Comparison of ENCODE assay signal across 1 cellular context in the genomic region with DNA sequence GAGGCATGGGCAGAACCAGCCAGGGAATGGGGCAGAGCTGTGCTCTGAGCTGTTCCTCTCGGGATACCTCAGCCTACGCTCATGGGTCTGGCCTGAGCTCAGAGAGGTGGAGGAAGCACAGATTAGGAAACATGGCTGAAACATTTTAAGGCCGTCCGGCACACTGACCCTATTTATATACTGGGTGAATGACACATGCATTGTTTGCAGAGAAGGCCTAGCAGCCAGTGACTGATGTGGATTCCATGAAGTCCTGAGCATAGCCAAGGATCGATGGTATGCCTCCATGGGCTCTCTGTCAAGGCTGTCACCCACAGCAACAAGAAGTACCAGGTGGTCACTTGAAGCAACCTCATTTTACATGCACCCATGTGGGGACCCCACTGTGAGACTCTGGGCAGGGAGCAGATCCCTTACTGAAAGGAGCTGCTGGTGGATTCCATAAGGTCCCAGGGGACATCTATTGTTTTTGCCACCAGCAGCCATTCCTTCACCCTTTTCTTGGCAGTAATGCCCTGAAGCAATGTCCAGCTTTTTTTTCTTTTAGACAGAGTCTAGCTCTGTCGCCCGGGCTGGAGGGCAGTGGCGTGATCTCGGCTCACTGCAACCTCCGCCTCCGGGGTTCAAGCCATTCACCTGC.
A peak's percentile ranks its signal among the peaks of the same experiment; 100 is the strongest.
TF ChIP-seq lines count a peak whose summit lies in the region.

No MANE protein-coding gene starts in this region.

TF ChIP-seq in HepG2, 621 proteins besides CTCF, POLR2A, EP300 and RAD21 (continues in another document):
- peak; percentile 63; the same call in 1 of the 2 replicates for TF ChIP-seq ARID2 (CRISPR knock-in tag; IDR thresholded peaks at IDR 0.05; ENCODE audit: borderline replicate concordance)
- TF ChIP-seq KMT2B (CRISPR knock-in tag; IDR thresholded peaks at IDR 0.05), result no peak
- TF ChIP-seq SAFB2 (CRISPR knock-in tag; IDR thresholded peaks at IDR 0.05; ENCODE audit: borderline replicate concordance, low read depth), result no peak; the same call in 1 of the 2 replicates
- no peak for TF ChIP-seq HNRNPLL (IDR thresholded peaks at IDR 0.05; ENCODE audit: low read depth, low read length, poor library complexity, severe bottlenecking)
- 0 out of 2 replicates have a peak, but pooled peaks have one; percentile 21 for TF ChIP-seq ZNF292 (CRISPR knock-in tag; IDR thresholded peaks at IDR 0.05; ENCODE audit: borderline replicate concordance, low read depth)
- TF ChIP-seq ZNF256 (CRISPR knock-in tag; conservative IDR thresholded peaks at IDR 0.05), result no peak
- 0 out of 2 replicates have a peak, but pooled peaks have one; percentile 28 for TF ChIP-seq AKAP8 (CRISPR knock-in tag; IDR thresholded peaks at IDR 0.05)
- TF ChIP-seq, protein P1, sequence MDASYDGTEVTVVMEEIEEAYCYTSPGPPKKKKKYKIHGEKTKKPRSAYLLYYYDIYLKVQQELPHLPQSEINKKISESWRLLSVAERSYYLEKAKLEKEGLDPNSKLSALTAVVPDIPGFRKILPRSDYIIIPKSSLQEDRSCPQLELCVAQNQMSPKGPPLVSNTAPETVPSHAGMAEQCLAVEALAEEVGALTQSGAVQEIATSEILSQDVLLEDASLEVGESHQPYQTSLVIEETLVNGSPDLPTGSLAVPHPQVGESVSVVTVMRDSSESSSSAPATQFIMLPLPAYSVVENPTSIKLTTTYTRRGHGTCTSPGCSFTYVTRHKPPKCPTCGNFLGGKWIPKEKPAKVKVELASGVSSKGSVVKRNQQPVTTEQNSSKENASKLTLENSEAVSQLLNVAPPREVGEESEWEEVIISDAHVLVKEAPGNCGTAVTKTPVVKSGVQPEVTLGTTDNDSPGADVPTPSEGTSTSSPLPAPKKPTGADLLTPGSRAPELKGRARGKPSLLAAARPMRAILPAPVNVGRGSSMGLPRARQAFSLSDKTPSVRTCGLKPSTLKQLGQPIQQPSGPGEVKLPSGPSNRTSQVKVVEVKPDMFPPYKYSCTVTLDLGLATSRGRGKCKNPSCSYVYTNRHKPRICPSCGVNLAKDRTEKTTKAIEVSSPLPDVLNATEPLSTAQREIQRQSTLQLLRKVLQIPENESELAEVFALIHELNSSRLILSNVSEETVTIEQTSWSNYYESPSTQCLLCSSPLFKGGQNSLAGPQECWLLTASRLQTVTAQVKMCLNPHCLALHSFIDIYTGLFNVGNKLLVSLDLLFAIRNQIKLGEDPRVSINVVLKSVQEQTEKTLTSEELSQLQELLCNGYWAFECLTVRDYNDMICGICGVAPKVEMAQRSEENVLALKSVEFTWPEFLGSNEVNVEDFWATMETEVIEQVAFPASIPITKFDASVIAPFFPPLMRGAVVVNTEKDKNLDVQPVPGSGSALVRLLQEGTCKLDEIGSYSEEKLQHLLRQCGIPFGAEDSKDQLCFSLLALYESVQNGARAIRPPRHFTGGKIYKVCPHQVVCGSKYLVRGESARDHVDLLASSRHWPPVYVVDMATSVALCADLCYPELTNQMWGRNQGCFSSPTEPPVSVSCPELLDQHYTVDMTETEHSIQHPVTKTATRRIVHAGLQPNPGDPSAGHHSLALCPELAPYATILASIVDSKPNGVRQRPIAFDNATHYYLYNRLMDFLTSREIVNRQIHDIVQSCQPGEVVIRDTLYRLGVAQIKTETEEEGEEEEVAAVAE (CRISPR knock-in tag; IDR thresholded peaks at IDR 0.05; ENCODE audit: borderline replicate concordance), result peak; percentile 16; the same call in 1 of the 2 replicates
- no peak for TF ChIP-seq TMF1 (CRISPR knock-in tag; IDR thresholded peaks at IDR 0.05; ENCODE audit: low read depth)
- TF ChIP-seq MAFG (CRISPR knock-in tag; IDR thresholded peaks at IDR 0.05), result no peak
- TF ChIP-seq HOXA3 (CRISPR knock-in tag; IDR thresholded peaks at IDR 0.05), result no peak; the same call in 1 of the 2 replicates
- TF ChIP-seq, protein P2, sequence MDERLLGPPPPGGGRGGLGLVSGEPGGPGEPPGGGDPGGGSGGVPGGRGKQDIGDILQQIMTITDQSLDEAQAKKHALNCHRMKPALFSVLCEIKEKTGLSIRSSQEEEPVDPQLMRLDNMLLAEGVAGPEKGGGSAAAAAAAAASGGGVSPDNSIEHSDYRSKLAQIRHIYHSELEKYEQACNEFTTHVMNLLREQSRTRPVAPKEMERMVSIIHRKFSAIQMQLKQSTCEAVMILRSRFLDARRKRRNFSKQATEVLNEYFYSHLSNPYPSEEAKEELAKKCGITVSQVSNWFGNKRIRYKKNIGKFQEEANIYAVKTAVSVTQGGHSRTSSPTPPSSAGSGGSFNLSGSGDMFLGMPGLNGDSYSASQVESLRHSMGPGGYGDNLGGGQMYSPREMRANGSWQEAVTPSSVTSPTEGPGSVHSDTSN (CRISPR knock-in tag; IDR thresholded peaks at IDR 0.05), result peak; percentile 28; the same call in 1 of the 2 replicates
- TF ChIP-seq, protein P3, sequence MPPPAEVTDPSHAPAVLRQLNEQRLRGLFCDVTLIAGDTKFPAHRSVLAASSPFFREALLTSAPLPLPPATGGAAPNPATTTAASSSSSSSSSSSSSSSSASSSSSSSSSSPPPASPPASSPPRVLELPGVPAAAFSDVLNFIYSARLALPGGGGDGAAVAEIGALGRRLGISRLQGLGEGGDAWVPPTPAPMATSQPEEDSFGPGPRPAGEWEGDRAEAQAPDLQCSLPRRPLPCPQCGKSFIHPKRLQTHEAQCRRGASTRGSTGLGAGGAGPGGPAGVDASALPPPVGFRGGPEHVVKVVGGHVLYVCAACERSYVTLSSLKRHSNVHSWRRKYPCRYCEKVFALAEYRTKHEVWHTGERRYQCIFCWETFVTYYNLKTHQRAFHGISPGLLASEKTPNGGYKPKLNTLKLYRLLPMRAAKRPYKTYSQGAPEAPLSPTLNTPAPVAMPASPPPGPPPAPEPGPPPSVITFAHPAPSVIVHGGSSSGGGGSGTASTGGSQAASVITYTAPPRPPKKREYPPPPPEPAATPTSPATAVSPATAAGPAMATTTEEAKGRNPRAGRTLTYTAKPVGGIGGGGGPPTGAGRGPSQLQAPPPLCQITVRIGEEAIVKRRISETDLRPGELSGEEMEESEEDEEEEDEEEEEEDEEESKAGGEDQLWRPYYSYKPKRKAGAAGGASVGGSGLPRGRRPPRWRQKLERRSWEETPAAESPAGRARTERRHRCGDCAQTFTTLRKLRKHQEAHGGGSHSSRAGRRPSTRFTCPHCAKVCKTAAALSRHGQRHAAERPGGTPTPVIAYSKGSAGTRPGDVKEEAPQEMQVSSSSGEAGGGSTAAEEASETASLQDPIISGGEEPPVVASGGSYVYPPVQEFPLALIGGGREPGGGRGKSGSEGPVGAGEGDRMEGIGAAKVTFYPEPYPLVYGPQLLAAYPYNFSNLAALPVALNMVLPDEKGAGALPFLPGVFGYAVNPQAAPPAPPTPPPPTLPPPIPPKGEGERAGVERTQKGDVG (CRISPR knock-in tag; IDR thresholded peaks at IDR 0.05; ENCODE audit: borderline replicate concordance), result no peak
- peak; percentile 6; the same call in 1 of the 2 replicates for TF ChIP-seq PHF21A (CRISPR knock-in tag; IDR thresholded peaks at IDR 0.05)
- TF ChIP-seq, protein P4, sequence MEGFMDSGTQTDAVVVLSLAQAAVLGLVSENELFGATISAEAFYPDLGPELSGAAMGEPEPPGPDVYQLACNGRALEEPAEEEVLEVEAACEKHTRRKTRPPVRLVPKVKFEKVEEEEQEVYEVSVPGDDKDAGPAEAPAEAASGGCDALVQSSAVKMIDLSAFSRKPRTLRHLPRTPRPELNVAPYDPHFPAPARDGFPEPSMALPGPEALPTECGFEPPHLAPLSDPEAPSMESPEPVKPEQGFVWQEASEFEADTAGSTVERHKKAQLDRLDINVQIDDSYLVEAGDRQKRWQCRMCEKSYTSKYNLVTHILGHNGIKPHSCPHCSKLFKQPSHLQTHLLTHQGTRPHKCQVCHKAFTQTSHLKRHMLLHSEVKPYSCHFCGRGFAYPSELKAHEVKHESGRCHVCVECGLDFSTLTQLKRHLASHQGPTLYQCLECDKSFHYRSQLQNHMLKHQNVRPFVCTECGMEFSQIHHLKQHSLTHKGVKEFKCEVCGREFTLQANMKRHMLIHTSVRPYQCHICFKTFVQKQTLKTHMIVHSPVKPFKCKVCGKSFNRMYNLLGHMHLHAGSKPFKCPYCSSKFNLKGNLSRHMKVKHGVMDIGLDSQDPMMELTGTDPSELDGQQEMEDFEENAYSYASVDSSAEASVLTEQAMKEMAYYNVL (CRISPR knock-in tag; IDR thresholded peaks at IDR 0.05; ENCODE audit: borderline replicate concordance), result 0 out of 2 replicates have a peak, but pooled peaks have one; percentile 9
- 0 out of 2 replicates have a peak, but pooled peaks have one; percentile 13 for TF ChIP-seq ZNF143 (CRISPR knock-in tag; IDR thresholded peaks at IDR 0.05)
- no peak for TF ChIP-seq ZNF264 (CRISPR knock-in tag; IDR thresholded peaks at IDR 0.05)
- no peak for TF ChIP-seq ZNF331 (CRISPR knock-in tag; IDR thresholded peaks at IDR 0.05)
- TF ChIP-seq CBX5 (CRISPR knock-in tag; IDR thresholded peaks at IDR 0.05; ENCODE audit: borderline replicate concordance), result 0 out of 2 replicates have a peak, but pooled peaks have one; percentile 15
- TF ChIP-seq, protein P5, sequence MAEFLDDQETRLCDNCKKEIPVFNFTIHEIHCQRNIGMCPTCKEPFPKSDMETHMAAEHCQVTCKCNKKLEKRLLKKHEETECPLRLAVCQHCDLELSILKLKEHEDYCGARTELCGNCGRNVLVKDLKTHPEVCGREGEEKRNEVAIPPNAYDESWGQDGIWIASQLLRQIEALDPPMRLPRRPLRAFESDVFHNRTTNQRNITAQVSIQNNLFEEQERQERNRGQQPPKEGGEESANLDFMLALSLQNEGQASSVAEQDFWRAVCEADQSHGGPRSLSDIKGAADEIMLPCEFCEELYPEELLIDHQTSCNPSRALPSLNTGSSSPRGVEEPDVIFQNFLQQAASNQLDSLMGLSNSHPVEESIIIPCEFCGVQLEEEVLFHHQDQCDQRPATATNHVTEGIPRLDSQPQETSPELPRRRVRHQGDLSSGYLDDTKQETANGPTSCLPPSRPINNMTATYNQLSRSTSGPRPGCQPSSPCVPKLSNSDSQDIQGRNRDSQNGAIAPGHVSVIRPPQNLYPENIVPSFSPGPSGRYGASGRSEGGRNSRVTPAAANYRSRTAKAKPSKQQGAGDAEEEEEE (CRISPR knock-in tag; IDR thresholded peaks at IDR 0.05; ENCODE audit: borderline replicate concordance), result no peak
- no peak for TF ChIP-seq FOXC1 (CRISPR knock-in tag; IDR thresholded peaks at IDR 0.05; ENCODE audit: borderline replicate concordance)
- no peak for TF ChIP-seq ZSCAN22 (CRISPR knock-in tag; IDR thresholded peaks at IDR 0.05)
- no peak for TF ChIP-seq POLR2AphosphoS2 (IDR thresholded peaks at IDR 0.05; ENCODE audit: low read depth, low read length)
- TF ChIP-seq FOXA3 (CRISPR knock-in tag; IDR thresholded peaks at IDR 0.05), result peak; percentile 74
- 0 out of 2 replicates have a peak, but pooled peaks have one; percentile 41 for TF ChIP-seq ZBTB38 (CRISPR knock-in tag; IDR thresholded peaks at IDR 0.05)
- no peak for TF ChIP-seq MYNN (CRISPR knock-in tag; IDR thresholded peaks at IDR 0.05; ENCODE audit: low read depth)
- 0 out of 2 replicates have a peak, but pooled peaks have one; percentile 12 for TF ChIP-seq PHF8 (CRISPR knock-in tag; IDR thresholded peaks at IDR 0.05)
- peak; percentile 53; the same call in 1 of the 2 replicates for TF ChIP-seq YEATS2 (CRISPR knock-in tag; IDR thresholded peaks at IDR 0.05; ENCODE audit: borderline replicate concordance)
- no peak for TF ChIP-seq ZNF615 (CRISPR knock-in tag; IDR thresholded peaks at IDR 0.05; ENCODE audit: borderline replicate concordance)
- TF ChIP-seq ZNF136 (CRISPR knock-in tag; IDR thresholded peaks at IDR 0.05; ENCODE audit: low read depth), result no peak
- peak; percentile 41; the same call in 1 of the 2 replicates for TF ChIP-seq RFX1 (IDR thresholded peaks at IDR 0.05)
- 0 out of 2 replicates have a peak, but pooled peaks have one; percentile 11 for TF ChIP-seq ZNF614 (CRISPR knock-in tag; IDR thresholded peaks at IDR 0.05; ENCODE audit: borderline replicate concordance)
- TF ChIP-seq, protein P6, sequence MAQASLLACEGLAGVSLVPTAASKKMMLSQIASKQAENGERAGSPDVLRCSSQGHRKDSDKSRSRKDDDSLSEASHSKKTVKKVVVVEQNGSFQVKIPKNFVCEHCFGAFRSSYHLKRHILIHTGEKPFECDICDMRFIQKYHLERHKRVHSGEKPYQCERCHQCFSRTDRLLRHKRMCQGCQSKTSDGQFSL (CRISPR knock-in tag; IDR thresholded peaks at IDR 0.05), result no peak
- TF ChIP-seq LCORL (IDR thresholded peaks at IDR 0.05), result no peak
- TF ChIP-seq LCORL (CRISPR knock-in tag; IDR thresholded peaks at IDR 0.05), result no peak
- no peak for TF ChIP-seq ZNF224 (CRISPR knock-in tag; IDR thresholded peaks at IDR 0.05)
- TF ChIP-seq SRSF4 (IDR thresholded peaks at IDR 0.05; ENCODE audit: low read depth, low read length, poor library complexity, severe bottlenecking), result no peak
- TF ChIP-seq, protein P7, sequence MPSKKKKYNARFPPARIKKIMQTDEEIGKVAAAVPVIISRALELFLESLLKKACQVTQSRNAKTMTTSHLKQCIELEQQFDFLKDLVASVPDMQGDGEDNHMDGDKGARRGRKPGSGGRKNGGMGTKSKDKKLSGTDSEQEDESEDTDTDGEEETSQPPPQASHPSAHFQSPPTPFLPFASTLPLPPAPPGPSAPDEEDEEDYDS (CRISPR knock-in tag; IDR thresholded peaks at IDR 0.05), result 0 out of 2 replicates have a peak, but pooled peaks have one; percentile 31
- TF ChIP-seq TARDBP (CRISPR knock-in tag; IDR thresholded peaks at IDR 0.05), result 0 out of 2 replicates have a peak, but pooled peaks have one; percentile 28
- no peak for TF ChIP-seq NFYC (CRISPR knock-in tag; IDR thresholded peaks at IDR 0.05)
- peak; percentile 76 for TF ChIP-seq ZNF644 (CRISPR knock-in tag; IDR thresholded peaks at IDR 0.05; ENCODE audit: low read depth)
- peak; percentile 78 for TF ChIP-seq TEAD3 (CRISPR knock-in tag; optimal IDR thresholded peaks at IDR 0.05; ENCODE audit: borderline replicate concordance)
- TF ChIP-seq, protein P8, sequence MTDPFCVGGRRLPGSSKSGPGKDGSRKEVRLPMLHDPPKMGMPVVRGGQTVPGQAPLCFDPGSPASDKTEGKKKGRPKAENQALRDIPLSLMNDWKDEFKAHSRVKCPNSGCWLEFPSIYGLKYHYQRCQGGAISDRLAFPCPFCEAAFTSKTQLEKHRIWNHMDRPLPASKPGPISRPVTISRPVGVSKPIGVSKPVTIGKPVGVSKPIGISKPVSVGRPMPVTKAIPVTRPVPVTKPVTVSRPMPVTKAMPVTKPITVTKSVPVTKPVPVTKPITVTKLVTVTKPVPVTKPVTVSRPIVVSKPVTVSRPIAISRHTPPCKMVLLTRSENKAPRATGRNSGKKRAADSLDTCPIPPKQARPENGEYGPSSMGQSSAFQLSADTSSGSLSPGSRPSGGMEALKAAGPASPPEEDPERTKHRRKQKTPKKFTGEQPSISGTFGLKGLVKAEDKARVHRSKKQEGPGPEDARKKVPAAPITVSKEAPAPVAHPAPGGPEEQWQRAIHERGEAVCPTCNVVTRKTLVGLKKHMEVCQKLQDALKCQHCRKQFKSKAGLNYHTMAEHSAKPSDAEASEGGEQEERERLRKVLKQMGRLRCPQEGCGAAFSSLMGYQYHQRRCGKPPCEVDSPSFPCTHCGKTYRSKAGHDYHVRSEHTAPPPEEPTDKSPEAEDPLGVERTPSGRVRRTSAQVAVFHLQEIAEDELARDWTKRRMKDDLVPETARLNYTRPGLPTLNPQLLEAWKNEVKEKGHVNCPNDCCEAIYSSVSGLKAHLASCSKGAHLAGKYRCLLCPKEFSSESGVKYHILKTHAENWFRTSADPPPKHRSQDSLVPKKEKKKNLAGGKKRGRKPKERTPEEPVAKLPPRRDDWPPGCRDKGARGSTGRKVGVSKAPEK (CRISPR knock-in tag; IDR thresholded peaks at IDR 0.05; ENCODE audit: borderline replicate concordance), result no peak
- no peak for TF ChIP-seq SIX1 (CRISPR knock-in tag; IDR thresholded peaks at IDR 0.05; ENCODE audit: borderline replicate concordance)
- 0 out of 2 replicates have a peak, but pooled peaks have one; percentile 28 for TF ChIP-seq ERF (CRISPR knock-in tag; IDR thresholded peaks at IDR 0.05)
- TF ChIP-seq ZNF230 (CRISPR knock-in tag; IDR thresholded peaks at IDR 0.05), result no peak
- TF ChIP-seq TCF7L2 (IDR thresholded peaks at IDR 0.05; ENCODE audit: low read depth, low read length), result no peak
- 0 out of 2 replicates have a peak, but pooled peaks have one; percentile 2 for TF ChIP-seq SALL1 (CRISPR knock-in tag; IDR thresholded peaks at IDR 0.05)
